8 cellular contexts compared by ENCODE assay signal in the genomic region with DNA sequence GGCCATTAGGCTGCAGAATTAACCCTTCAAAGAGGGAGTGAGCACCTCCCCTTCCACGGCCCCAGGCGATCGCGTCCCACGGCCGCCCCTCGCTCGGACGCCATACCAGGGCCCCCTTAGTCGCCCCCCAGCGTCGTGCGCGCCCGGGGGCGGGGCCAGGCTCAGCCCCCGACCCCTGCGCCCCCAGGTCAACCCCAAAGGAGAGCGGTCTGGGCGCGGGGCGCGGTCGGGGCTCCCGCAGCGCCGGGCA. TPM values are rescaled to one million over a fixed set of nuclear protein-coding genes. Genes with fewer than 3 reads are reported as not detected.
DNase-seq lines count a peak whose midpoint lies in the region; ATAC-seq and TF ChIP-seq lines count a peak whose summit lies in the region.

No MANE protein-coding gene starts in this region.

- peaks cover 7% of the 10 kb centered on the region; the same call in 1 of the 3 replicates for H3K36me3 Mint-ChIP-seq in GM23338 (ENCODE audit: low read depth)

- DNase-seq in GM23338 (ENCODE audit: low spot score): no peak
- no peak for DNase-seq in WERI-Rb-1
- DNase-seq in foreskin keratinocyte: no peak
- DNase-seq in skeletal muscle cell (ENCODE audit: low read depth): no peak

- H3K4me1 ChIP-seq in GM23338 (ENCODE audit: insufficient read depth) (peaks cover 21% of the 10 kb centered on the region), foreskin keratinocyte (peaks cover 22% of the 10 kb centered on the region)

- no peaks in the 10 kb centered on the region; the same call in 1 of the 3 replicates for H3K9me3 Mint-ChIP-seq in GM23338

- H3K79me2 ChIP-seq in GM23338 (replicated peaks; ENCODE audit: insufficient read depth): peaks cover 55% of the 10 kb centered on the region

- H3K36me3 ChIP-seq in GM23338 (ENCODE audit: insufficient read depth): no peaks in the 10 kb centered on the region
- H3K36me3 ChIP-seq in WERI-Rb-1: no peaks in the 10 kb centered on the region

- H3K4me3 ChIP-seq in GM23338: peak overlapping the region; percentile 84
- H3K4me3 ChIP-seq in WERI-Rb-1 (ENCODE audit: low read depth, low read length): peak overlapping the region; percentile 68
- H3K4me3 ChIP-seq in skeletal muscle cell (ENCODE audit: low read depth, low read length): peak overlapping the region; percentile 81

- peaks cover 19% of the 10 kb centered on the region for H3K27me3 Mint-ChIP-seq in GM23338 (ENCODE audit: insufficient read depth, low read depth, poor library complexity)

- H3K27me3 ChIP-seq in GM23338 (ENCODE audit: insufficient read depth): no peaks in the 10 kb centered on the region
- H3K27me3 ChIP-seq in WERI-Rb-1 (ENCODE audit: insufficient read depth, low read depth, severe bottlenecking): no peaks in the 10 kb centered on the region
- no peaks in the 10 kb centered on the region for H3K27me3 ChIP-seq in foreskin keratinocyte

- no peaks in the 10 kb centered on the region for H3K9me2 ChIP-seq in GM23338 (ENCODE audit: insufficient read depth)

- H3K4me1 Mint-ChIP-seq in GM23338: peaks cover 51% of the 10 kb centered on the region

- H4K20me1 ChIP-seq in GM23338 (replicated peaks; ENCODE audit: insufficient read depth): peaks cover 8% of the 10 kb centered on the region; the same call in 1 of the 2 replicates

- peak overlapping the region; percentile 90 for H3K4me2 ChIP-seq in GM23338

- H3K9me3 ChIP-seq in WERI-Rb-1 (ENCODE audit: severe bottlenecking): no peaks in the 10 kb centered on the region

- H3K27ac ChIP-seq in GM23338 (ENCODE audit: low read depth): no peak overlapping the region
- peak overlapping the region; percentile 97 for H3K27ac ChIP-seq in WERI-Rb-1
- H3K27ac ChIP-seq in foreskin keratinocyte: peak overlapping the region; percentile 82

- ATAC-seq in GM23338: no peak
- ATAC-seq in foreskin keratinocyte: no peak
- no peak for ATAC-seq in HG02763 (IDR thresholded peaks at IDR 0.05; ENCODE audit: unreplicated experiment)
- no peak for ATAC-seq in GM18861 (IDR thresholded peaks at IDR 0.05; ENCODE audit: unreplicated experiment)
- ATAC-seq in GM19035 (IDR thresholded peaks at IDR 0.05; ENCODE audit: unreplicated experiment): no peak
- ATAC-seq in GM19467 (IDR thresholded peaks at IDR 0.05; ENCODE audit: unreplicated experiment): no peak

- no peak overlapping the region for H3K27ac Mint-ChIP-seq in GM23338

- TF ChIP-seq CTCF in GM23338 (conservative IDR thresholded peaks at IDR 0.05; ENCODE audit: low read depth in 2 of 2) (no peak), WERI-Rb-1 (IDR thresholded peaks at IDR 0.05; ENCODE audit: low read depth, low read length) (no peak), foreskin keratinocyte (conservative IDR thresholded peaks at IDR 0.05) (no peak)

- peak overlapping the region; percentile 83 for H3K4me3 Mint-ChIP-seq in GM23338

- 0 out of 2 replicates have a peak, but pooled peaks cover 4% of the 10 kb centered on the region for H3F3A ChIP-seq in GM23338 (replicated peaks; ENCODE audit: low read depth)

- H2AFZ ChIP-seq in GM23338: no peak overlapping the region

TF ChIP-seq in GM23338, 12 proteins besides CTCF, POLR2A, EP300 and RAD21 (continues in another document):
- TF ChIP-seq ZNF114 (CRISPR knock-in tag; IDR thresholded peaks at IDR 0.05): no peak
- TF ChIP-seq, protein P1, sequence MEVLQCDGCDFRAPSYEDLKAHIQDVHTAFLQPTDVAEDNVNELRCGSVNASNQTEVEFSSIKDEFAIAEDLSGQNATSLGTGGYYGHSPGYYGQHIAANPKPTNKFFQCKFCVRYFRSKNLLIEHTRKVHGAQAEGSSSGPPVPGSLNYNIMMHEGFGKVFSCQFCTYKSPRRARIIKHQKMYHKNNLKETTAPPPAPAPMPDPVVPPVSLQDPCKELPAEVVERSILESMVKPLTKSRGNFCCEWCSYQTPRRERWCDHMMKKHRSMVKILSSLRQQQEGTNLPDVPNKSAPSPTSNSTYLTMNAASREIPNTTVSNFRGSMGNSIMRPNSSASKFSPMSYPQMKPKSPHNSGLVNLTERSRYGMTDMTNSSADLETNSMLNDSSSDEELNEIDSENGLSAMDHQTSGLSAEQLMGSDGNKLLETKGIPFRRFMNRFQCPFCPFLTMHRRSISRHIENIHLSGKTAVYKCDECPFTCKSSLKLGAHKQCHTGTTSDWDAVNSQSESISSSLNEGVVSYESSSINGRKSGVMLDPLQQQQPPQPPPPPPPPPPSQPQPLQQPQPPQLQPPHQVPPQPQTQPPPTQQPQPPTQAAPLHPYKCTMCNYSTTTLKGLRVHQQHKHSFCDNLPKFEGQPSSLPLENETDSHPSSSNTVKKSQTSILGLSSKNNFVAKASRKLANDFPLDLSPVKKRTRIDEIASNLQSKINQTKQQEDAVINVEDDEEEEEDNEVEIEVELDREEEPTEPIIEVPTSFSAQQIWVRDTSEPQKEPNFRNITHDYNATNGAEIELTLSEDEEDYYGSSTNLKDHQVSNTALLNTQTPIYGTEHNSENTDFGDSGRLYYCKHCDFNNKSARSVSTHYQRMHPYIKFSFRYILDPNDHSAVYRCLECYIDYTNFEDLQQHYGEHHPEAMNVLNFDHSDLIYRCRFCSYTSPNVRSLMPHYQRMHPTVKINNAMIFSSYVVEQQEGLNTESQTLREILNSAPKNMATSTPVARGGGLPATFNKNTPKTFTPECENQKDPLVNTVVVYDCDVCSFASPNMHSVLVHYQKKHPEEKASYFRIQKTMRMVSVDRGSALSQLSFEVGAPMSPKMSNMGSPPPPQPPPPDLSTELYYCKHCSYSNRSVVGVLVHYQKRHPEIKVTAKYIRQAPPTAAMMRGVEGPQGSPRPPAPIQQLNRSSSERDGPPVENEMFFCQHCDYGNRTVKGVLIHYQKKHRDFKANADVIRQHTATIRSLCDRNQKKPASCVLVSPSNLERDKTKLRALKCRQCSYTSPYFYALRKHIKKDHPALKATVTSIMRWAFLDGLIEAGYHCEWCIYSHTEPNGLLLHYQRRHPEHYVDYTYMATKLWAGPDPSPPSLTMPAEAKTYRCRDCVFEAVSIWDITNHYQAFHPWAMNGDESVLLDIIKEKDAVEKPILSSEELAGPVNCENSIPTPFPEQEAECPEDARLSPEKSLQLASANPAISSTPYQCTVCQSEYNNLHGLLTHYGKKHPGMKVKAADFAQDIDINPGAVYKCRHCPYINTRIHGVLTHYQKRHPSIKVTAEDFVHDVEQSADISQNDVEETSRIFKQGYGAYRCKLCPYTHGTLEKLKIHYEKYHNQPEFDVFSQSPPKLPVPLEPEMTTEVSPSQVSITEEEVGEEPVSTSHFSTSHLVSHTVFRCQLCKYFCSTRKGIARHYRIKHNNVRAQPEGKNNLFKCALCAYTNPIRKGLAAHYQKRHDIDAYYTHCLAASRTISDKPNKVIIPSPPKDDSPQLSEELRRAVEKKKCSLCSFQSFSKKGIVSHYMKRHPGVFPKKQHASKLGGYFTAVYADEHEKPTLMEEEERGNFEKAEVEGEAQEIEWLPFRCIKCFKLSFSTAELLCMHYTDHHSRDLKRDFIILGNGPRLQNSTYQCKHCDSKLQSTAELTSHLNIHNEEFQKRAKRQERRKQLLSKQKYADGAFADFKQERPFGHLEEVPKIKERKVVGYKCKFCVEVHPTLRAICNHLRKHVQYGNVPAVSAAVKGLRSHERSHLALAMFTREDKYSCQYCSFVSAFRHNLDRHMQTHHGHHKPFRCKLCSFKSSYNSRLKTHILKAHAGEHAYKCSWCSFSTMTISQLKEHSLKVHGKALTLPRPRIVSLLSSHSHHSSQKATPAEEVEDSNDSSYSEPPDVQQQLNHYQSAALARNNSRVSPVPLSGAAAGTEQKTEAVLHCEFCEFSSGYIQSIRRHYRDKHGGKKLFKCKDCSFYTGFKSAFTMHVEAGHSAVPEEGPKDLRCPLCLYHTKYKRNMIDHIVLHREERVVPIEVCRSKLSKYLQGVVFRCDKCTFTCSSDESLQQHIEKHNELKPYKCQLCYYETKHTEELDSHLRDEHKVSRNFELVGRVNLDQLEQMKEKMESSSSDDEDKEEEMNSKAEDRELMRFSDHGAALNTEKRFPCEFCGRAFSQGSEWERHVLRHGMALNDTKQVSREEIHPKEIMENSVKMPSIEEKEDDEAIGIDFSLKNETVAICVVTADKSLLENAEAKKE (CRISPR knock-in tag; IDR thresholded peaks at IDR 0.05): no peak
- TF ChIP-seq NANOG (IDR thresholded peaks at IDR 0.05; ENCODE audit: borderline replicate concordance): no peak

RNA-seq across cellular contexts. Expression of a gene that starts 0.4 kb away (rescaled TPM):
- total RNA-seq in GM23338 (2014; rRNA removed; shearing (Covaris generic)): 6.9 and 11.2 TPM in 2 replicates
- polyA plus RNA-seq in GM23338 (2016; fragmentation: Nextera tagmentation; extraction: Ambion mirVana) (3.6 and 4.2 TPM in 2 replicates), foreskin keratinocyte (17.1 and 18.5 TPM in 2 replicates)
- 33.7 and 37.9 TPM in 2 replicates for total RNA-seq in foreskin keratinocyte

RNA-seq across cellular contexts. Expression of a gene that starts 2.2 kb away (rescaled TPM):
- not detected in 2 replicates for total RNA-seq in GM23338 (2014; rRNA removed; shearing (Covaris generic))
- polyA plus RNA-seq in GM23338 (2016; fragmentation: Nextera tagmentation; extraction: Ambion mirVana) (0.16 TPM in 1 of 2 replicates, not detected in the other), foreskin keratinocyte (not detected in 2 replicates)
- total RNA-seq in foreskin keratinocyte: not detected in 2 replicates

RNA-seq across cellular contexts. Expression of a gene that starts 5.1 kb away (rescaled TPM):
- total RNA-seq in GM23338 (2014; rRNA removed; shearing (Covaris generic)): 136 and 151 TPM in 2 replicates
- 56.8 and 58.1 TPM in 2 replicates for polyA plus RNA-seq in GM23338 (2016; fragmentation: Nextera tagmentation; extraction: Ambion mirVana)
- 54.5 and 55.1 TPM in 2 replicates for total RNA-seq in foreskin keratinocyte
- polyA plus RNA-seq in foreskin keratinocyte: 20.2 and 23.9 TPM in 2 replicates

RNA-seq across cellular contexts. Expression of a gene that starts 34.2 kb away (rescaled TPM):
- 11.2 and 12.0 TPM in 2 replicates for total RNA-seq in GM23338 (2014; rRNA removed; shearing (Covaris generic))
- polyA plus RNA-seq in GM23338 (2016; fragmentation: Nextera tagmentation; extraction: Ambion mirVana) (10.0 and 11.1 TPM in 2 replicates), foreskin keratinocyte (30.7 and 37.8 TPM in 2 replicates)
- 28.6 and 31.2 TPM in 2 replicates for total RNA-seq in foreskin keratinocyte

RNA-seq across cellular contexts. Expression of a gene that starts 39.8 kb away (rescaled TPM):
- 16.6 TPM in 2 replicates for total RNA-seq in GM23338 (2014; rRNA removed; shearing (Covaris generic))
- polyA plus RNA-seq in GM23338 (2016; fragmentation: Nextera tagmentation; extraction: Ambion mirVana) (11.1 and 13.3 TPM in 2 replicates), foreskin keratinocyte (13.4 and 14.3 TPM in 2 replicates)
- total RNA-seq in foreskin keratinocyte: 15.5 and 16.9 TPM in 2 replicates
